ENCODE assay signal across 8 cellular contexts in the genomic region with DNA sequence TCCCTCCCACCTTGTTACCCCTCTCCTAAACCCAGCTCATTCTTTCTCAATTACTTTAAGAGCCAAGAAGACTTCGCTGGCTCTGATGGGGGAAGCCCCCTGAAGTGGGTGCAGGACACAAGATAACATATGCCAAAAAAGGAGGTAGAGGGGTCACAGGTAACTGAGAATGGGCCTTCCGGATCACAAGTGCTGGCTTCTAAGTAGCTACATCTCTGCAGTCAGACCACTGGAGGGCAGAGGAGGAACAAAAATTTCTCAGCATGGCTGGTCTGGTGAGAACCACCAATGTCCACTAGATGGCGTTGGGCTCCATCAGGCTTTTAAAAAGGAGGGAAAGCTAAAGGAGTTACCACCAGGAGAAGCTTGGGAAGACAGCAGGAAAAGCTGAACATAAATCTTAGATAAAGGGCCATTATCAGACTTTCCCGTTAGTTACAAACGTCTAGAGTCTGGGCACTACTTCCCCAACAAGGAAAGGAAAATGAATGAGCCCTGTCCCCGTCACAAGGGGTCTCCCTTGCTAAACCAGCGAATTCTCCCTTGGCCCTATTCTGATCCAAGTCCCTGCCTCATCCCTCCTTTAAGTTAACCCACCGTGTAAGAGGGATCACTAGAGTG. TPM values are rescaled to one million over a fixed set of nuclear protein-coding genes. Genes with fewer than 3 reads are reported as not detected.
A peak's percentile ranks its signal among the peaks of the same experiment; 100 is the strongest.
DNase-seq lines count a peak whose midpoint lies in the region; TF ChIP-seq lines count a peak whose summit lies in the region.

No MANE protein-coding gene starts in this region.

- H3K36me3 ChIP-seq in GM23248 (ENCODE audit: low read depth) (peaks cover 40% of the 10 kb centered on the region), cardiac muscle cell (peaks cover 38% of the 10 kb centered on the region)

- no peak overlapping the region for H3K27ac ChIP-seq in GM23248
- H3K27ac ChIP-seq in cardiac muscle cell = peak overlapping the region; percentile 90

- H3K4me2 ChIP-seq in GM23248 (ENCODE audit: unreplicated experiment) = peak overlapping the region; percentile 47

- peaks cover 21% of the 10 kb centered on the region for H3K4me1 ChIP-seq in GM23248 (ENCODE audit: insufficient read depth)
- H3K4me1 ChIP-seq in cardiac muscle cell (ENCODE audit: low read depth) = peaks cover 25% of the 10 kb centered on the region

- H4K20me1 ChIP-seq in GM23248 (ENCODE audit: insufficient read depth) = peaks cover 5% of the 10 kb centered on the region; the same call in 1 of the 2 replicates

- no peaks in the 10 kb centered on the region for H3K9me2 ChIP-seq in GM23248 (ENCODE audit: insufficient read depth)

- 22 to 24% methylated on average over 8 of the region's 8 CpGs for WGBS in GM23248 (ENCODE audit: low coverage in 1 of 2, low lambda C conversion rate in 2 of 2, missing lambda C conversion rate in 2 of 2), 2 experiments

- H3K79me2 ChIP-seq in GM23248 (ENCODE audit: insufficient read depth) = peaks cover 97% of the 10 kb centered on the region

- H3K9me3 ChIP-seq in GM23248 (ENCODE audit: low read depth) (no peaks in the 10 kb centered on the region), cardiac muscle cell (ENCODE audit: low read depth) (no peaks in the 10 kb centered on the region)

- H3K4me3 ChIP-seq in GM23248 = peak overlapping the region; percentile 24; the same call in 1 of the 2 replicates
- no peak overlapping the region for H3K4me3 ChIP-seq in cardiac muscle cell

- peaks cover 62% of the 10 kb centered on the region for H3F3A ChIP-seq in GM23248 (ENCODE audit: insufficient read depth)

- H3K27me3 ChIP-seq in GM23248 (replicated peaks; ENCODE audit: insufficient read depth) (no peaks in the 10 kb centered on the region), cardiac muscle cell (no peaks in the 10 kb centered on the region)

- in situ Hi-C loops in GM23248 (cut with MboI) = no loop called here

- 0 out of 2 replicates have a peak overlapping the region, but pooled peaks have one; percentile 29 for H3K9ac ChIP-seq in GM23248

- TF ChIP-seq CTCF in cardiac muscle cell (IDR thresholded peaks at IDR 0.05; ENCODE audit: low read depth, low read length) = peak; percentile 100

- no peak overlapping the region for H2AFZ ChIP-seq in GM23248

- DNase-seq in COLO829 (ENCODE audit: low spot score) (peak; percentile 95), GM23248 (peak; percentile 92), NCI-H460 (ENCODE audit: extremely low read depth, low read depth) (peak; percentile 92), cardiac muscle cell (ENCODE audit: low read depth in 1 of 2, low spot score in 1 of 2) (peak; percentile 91 to 95), renal cortical epithelial cell (ENCODE audit: low read depth) (peak; percentile 93), DMS79 treated with DMSO at 0.1 percent for 48 hours (lab: John Stamatoyannopoulos, UW) (no peak), DMS53 (lab: John Stamatoyannopoulos, UW) (no peak)
- DNase-seq in activated gamma-delta T cell treated with anti-CD3 and anti-CD28 coated beads, Interleukin-2, amount 50 U/mL, for 16 hours (ENCODE audit: low read depth) = peak; percentile 60

RNA-seq across cellular contexts. Expression of a gene that starts 11.6 kb away (rescaled TPM):
- 3.8 and 5.6 TPM in 2 replicates for total RNA-seq in GM23248 (2014; rRNA removed; shearing (Covaris generic))
- polyA plus RNA-seq in GM23248 (2016; fragmentation: Nextera tagmentation; extraction: Ambion mirVana) = 1.0 and 1.5 TPM in 2 replicates
- total RNA-seq in NCI-H460 (2014; rRNA removed; shearing (Covaris generic)) = 4.4 and 4.6 TPM in 2 replicates
- 63.7 and 67.3 TPM in 2 replicates for polyA plus RNA-seq in NCI-H460 (2014; cell fraction: nucleus; rRNA removed)
- 8.6 and 8.9 TPM in 2 replicates for total RNA-seq in cardiac muscle cell
- polyA plus RNA-seq in cardiac muscle cell = 4.4 and 13.4 TPM in 2 replicates
- total RNA-seq in renal cortical epithelial cell = 3.5 and 6.1 TPM in 2 replicates

RNA-seq across cellular contexts. Expression of a gene that starts 26.0 kb away (rescaled TPM):
- total RNA-seq in GM23248 (2014; rRNA removed; shearing (Covaris generic)) = 61.0 and 63.7 TPM in 2 replicates
- polyA plus RNA-seq in GM23248 (2016; fragmentation: Nextera tagmentation; extraction: Ambion mirVana) = 28.8 and 35.5 TPM in 2 replicates
- 73.8 and 92.9 TPM in 2 replicates for total RNA-seq in NCI-H460 (2014; rRNA removed; shearing (Covaris generic))
- 221 and 271 TPM in 2 replicates for polyA plus RNA-seq in NCI-H460 (2014; cell fraction: nucleus; rRNA removed)
- 95.1 and 151 TPM in 2 replicates for total RNA-seq in cardiac muscle cell
- 41.0 and 45.5 TPM in 2 replicates for polyA plus RNA-seq in cardiac muscle cell
- total RNA-seq in renal cortical epithelial cell = 34.0 and 103 TPM in 2 replicates

RNA-seq across cellular contexts. Expression of a gene that starts 26.4 kb away (rescaled TPM):
- 48.7 and 55.5 TPM in 2 replicates for total RNA-seq in GM23248 (2014; rRNA removed; shearing (Covaris generic))
- polyA plus RNA-seq in GM23248 (2016; fragmentation: Nextera tagmentation; extraction: Ambion mirVana) = 157 and 166 TPM in 2 replicates
- total RNA-seq in NCI-H460 (2014; rRNA removed; shearing (Covaris generic)) = 41.5 and 45.7 TPM in 2 replicates
- 17.8 and 38.9 TPM in 2 replicates for polyA plus RNA-seq in NCI-H460 (2014; cell fraction: nucleus; rRNA removed)
- total RNA-seq in cardiac muscle cell = 22.2 and 57.0 TPM in 2 replicates
- polyA plus RNA-seq in cardiac muscle cell = 105 and 120 TPM in 2 replicates
- total RNA-seq in renal cortical epithelial cell = 61.6 and 71.0 TPM in 2 replicates

RNA-seq across cellular contexts. Expression of a gene that starts 26.9 kb away (rescaled TPM):
- total RNA-seq in GM23248 (2014; rRNA removed; shearing (Covaris generic)) = not detected in 2 replicates
- polyA plus RNA-seq in GM23248 (2016; fragmentation: Nextera tagmentation; extraction: Ambion mirVana) = not detected in 2 replicates
- total RNA-seq in NCI-H460 (2014; rRNA removed; shearing (Covaris generic)) = not detected in 2 replicates
- polyA plus RNA-seq in NCI-H460 (2014; cell fraction: nucleus; rRNA removed) = not detected in 2 replicates
- 0.12 TPM in 1 of 2 replicates, not detected in the other for total RNA-seq in cardiac muscle cell
- not detected in 2 replicates for polyA plus RNA-seq in cardiac muscle cell
- total RNA-seq in renal cortical epithelial cell = not detected in 2 replicates

RNA-seq across cellular contexts. Expression of a gene that starts 34.2 kb away (rescaled TPM):
- 217 and 263 TPM in 2 replicates for total RNA-seq in GM23248 (2014; rRNA removed; shearing (Covaris generic))
- polyA plus RNA-seq in GM23248 (2016; fragmentation: Nextera tagmentation; extraction: Ambion mirVana) (274 and 277 TPM in 2 replicates), cardiac muscle cell (304 and 326 TPM in 2 replicates)
- 191 and 254 TPM in 2 replicates for total RNA-seq in NCI-H460 (2014; rRNA removed; shearing (Covaris generic))
- 203 TPM in 2 replicates for polyA plus RNA-seq in NCI-H460 (2014; cell fraction: nucleus; rRNA removed)
- total RNA-seq in cardiac muscle cell (124 and 255 TPM in 2 replicates), renal cortical epithelial cell (167 and 251 TPM in 2 replicates)

Comparison
In these comparisons a context has a peak if more than half of its experiments do, and no peak if none do; other contexts are left out.
1. DNase-seq: peak in COLO829 (single experiment), GM23248 (single experiment), NCI-H460 (single experiment), activated gamma-delta T cell treated with anti-CD3 and anti-CD28 coated beads, Interleukin-2, amount 50 U/mL, for 16 hours (single experiment), cardiac muscle cell (2 of 2) and renal cortical epithelial cell (single experiment); none in DMS79 treated with DMSO at 0.1 percent for 48 hours (single experiment) and DMS53 (single experiment).